8 cellular contexts compared by ENCODE assay signal in the genomic region with DNA sequence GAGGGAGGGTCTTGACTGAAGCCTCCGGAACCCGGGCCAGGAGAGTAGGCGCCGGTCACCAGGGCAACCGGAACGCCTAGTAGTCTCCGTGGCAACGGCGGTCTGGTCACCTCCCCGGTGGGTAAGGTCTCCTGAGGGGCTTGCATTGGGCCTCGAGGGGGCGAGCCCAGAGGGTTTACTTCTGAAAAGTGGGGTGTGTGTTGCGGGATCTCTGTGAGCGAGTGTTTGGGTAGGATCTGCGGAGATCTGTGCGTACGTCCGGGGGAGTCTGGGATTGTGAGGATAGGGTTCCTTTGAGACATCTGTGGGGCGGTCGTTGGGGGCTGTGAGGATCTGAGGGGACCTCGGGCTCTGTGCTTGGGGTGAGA. TPM values are rescaled to one million over a fixed set of nuclear protein-coding genes. Genes with fewer than 3 reads are reported as not detected.
DNase-seq lines count a peak whose midpoint lies in the region; ATAC-seq, FAIRE-seq and TF ChIP-seq lines count a peak whose summit lies in the region.

A gene with protein sequence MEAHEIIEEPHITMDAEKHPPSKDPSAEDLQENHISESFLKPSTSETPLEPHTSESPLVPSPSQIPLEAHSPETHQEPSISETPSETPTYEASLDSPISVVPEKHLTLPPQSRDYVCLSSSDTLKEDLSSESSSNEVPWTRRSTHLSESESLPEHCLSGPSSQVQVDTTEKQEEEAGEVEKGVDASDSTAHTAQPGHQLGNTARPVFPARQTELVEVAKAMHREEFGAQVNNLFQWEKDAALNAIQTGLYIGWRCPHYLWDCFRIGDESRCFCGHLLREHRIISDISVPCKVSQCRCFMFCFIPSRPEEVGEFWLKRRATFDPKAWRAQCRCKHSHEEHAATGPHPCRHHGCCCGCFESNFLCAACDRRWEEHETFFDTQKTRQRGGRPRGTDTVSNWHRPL (minus strand): TSS at position 17 of the 368 bp plus-strand sequence. CDS start 2,571 bp downstream, outside the sequence.

- H3K9me3 ChIP-seq in GM23248 (ENCODE audit: low read depth), result no peaks in the 10 kb centered on the region
- no peaks in the 10 kb centered on the region for H3K9me3 ChIP-seq in pancreas

- H2AFZ ChIP-seq in GM23248, result peak within 1 kb of the TSS; percentile 98

- H3K36me3 ChIP-seq in GM23248 (ENCODE audit: low read depth), result no peaks in the 10 kb centered on the region
- H3K36me3 ChIP-seq in pancreas, result no peaks in the 10 kb centered on the region

- H3K27me3 ChIP-seq in GM23248 (replicated peaks; ENCODE audit: insufficient read depth) (no peaks in the 10 kb centered on the region), pancreas (no peaks in the 10 kb centered on the region)

- intact Hi-C loops in pancreas (cut with DNase I), result no loop called here

- peak within 1 kb of the TSS; percentile 87 for H3K9ac ChIP-seq in GM23248

- peaks cover 10% of the 10 kb centered on the region; the same call in 1 of the 2 replicates for H3K79me2 ChIP-seq in GM23248 (ENCODE audit: insufficient read depth)

- in situ Hi-C loops in GM23248 (cut with MboI), result no loop called here

- H3F3A ChIP-seq in GM23248 (ENCODE audit: insufficient read depth), result peaks cover 12% of the 10 kb centered on the region

- no peaks in the 10 kb centered on the region for H4K20me1 ChIP-seq in GM23248 (ENCODE audit: insufficient read depth)

- ATAC-seq in pancreas, result peak in 2 of 4 donors; percentile 1 to 2
- ATAC-seq in GM19023 (IDR thresholded peaks at IDR 0.05; ENCODE audit: unreplicated experiment), result no peak

- WGBS in GM23248 (ENCODE audit: low coverage in 1 of 2, low lambda C conversion rate in 2 of 2, missing lambda C conversion rate in 2 of 2), 2 experiments, result 10 to 11% methylated on average over 21 of the region's 21 CpGs
- 0 to 1% methylated on average over 21 of the region's 21 CpGs for WGBS in pancreas, 2 donors

- peak within 1 kb of the TSS; percentile 90 for H3K4me2 ChIP-seq in GM23248 (ENCODE audit: unreplicated experiment)

- DNase-seq in GM23248 (peak; percentile 50), UCSD-AML1 (lab: John Stamatoyannopoulos, UW; ENCODE audit: unreplicated experiment) (peak; percentile 46), fibroblast of mammary gland (ENCODE audit: low read depth) (no peak), pancreas (peak in 4 of 6 donors; percentile 54 to 75 (median 62)), ureter (ENCODE audit: low spot score) (no peak), middle frontal gyrus (ENCODE audit: extremely low spot score, low spot score) (no peak)

- H3K27ac ChIP-seq in C4-2B, result peak within 1 kb of the TSS; percentile 70
- peak within 1 kb of the TSS; percentile 63 for H3K27ac ChIP-seq in GM23248
- peak within 1 kb of the TSS; percentile 76 to 94 (median 86) for H3K27ac ChIP-seq in pancreas

- H3K4me3 ChIP-seq in GM23248 (peak within 1 kb of the TSS; percentile 83), fibroblast of mammary gland (ENCODE audit: control insufficient read depth, low read depth, low read length) (peak within 1 kb of the TSS; percentile 65), pancreas (peak within 1 kb of the TSS; percentile 46 to 81 (median 70))

- H3K9me2 ChIP-seq in GM23248 (ENCODE audit: insufficient read depth), result no peaks in the 10 kb centered on the region

- FAIRE-seq in pancreas (lab: Jason Lieb, UNC), result no peak

- no peak for TF ChIP-seq CTCF in C4-2B (conservative IDR thresholded peaks at IDR 0.05)
- no peak for TF ChIP-seq CTCF in fibroblast of mammary gland (conservative IDR thresholded peaks at IDR 0.05; ENCODE audit: control insufficient read depth, insufficient read depth, low read depth, low read length)
- TF ChIP-seq CTCF in pancreas (IDR thresholded peaks at IDR 0.05), result no peak

- peaks cover 27% of the 10 kb centered on the region for H3K4me1 ChIP-seq in GM23248 (ENCODE audit: insufficient read depth)
- peaks cover 6 to 23% (median 16%) of the 10 kb centered on the region in 3 donors for H3K4me1 ChIP-seq in pancreas

RNA-seq across cellular contexts. Expression of the gene that starts here (rescaled TPM):
- not detected in 2 replicates for total RNA-seq in GM23248 (2014; rRNA removed; shearing (Covaris generic))
- not detected in 2 replicates for polyA plus RNA-seq in GM23248 (2016; fragmentation: Nextera tagmentation; extraction: Ambion mirVana)
- not detected for total RNA-seq in pancreas
- under 1 TPM in 1 of 2 donors, not detected in 1; 0.11 TPM for polyA plus RNA-seq in pancreas
- 0.26 TPM for total RNA-seq in ureter

Comparison
In these comparisons a context has a peak if more than half of its experiments do, and no peak if none do; other contexts are left out.
1. Peak in DNase-seq, H3K4me3 ChIP-seq, H3K27ac ChIP-seq, H3K9ac ChIP-seq and H3K4me2 ChIP-seq in GM23248; RNA of the gene not detected or under 1 TPM.
2. Peak in DNase-seq, H3K4me3 ChIP-seq and H3K27ac ChIP-seq in pancreas; RNA of the gene not detected or under 1 TPM.